In the genomic region with DNA sequence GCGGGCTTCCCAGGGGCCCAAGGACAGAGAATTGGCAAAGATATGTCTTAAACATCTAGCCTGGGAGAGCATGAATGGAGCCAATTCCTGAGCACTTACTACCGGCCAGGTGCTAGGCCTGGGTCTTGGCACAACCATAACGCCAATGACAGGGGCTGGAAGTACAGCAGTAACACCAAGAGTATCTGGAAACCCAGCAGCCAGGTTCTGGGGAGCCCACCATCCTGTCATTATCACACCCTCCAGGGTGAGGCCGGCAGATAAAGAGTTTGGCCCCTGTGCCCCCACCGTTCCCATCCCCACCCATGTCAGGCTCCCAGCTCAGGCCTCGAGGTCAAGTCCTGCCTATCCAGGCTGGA, we compare ENCODE assay signal across 12 cellular contexts. TPM values are rescaled to one million over a fixed set of nuclear protein-coding genes. Genes with fewer than 3 reads are reported as not detected.
DNase-seq lines count a peak whose midpoint lies in the region; ATAC-seq and TF ChIP-seq lines count a peak whose summit lies in the region.
"Had no signal": no experiment of that assay in that cellular context is flagged by ENCODE, and none has a peak within 500 bp of the region (broad histone marks: within the 10 kb centered on the region; RNA-seq: fewer than 3 reads in every experiment).

No MANE protein-coding gene starts in this region.

- TF ChIP-seq CTCF in endothelial cell (IDR thresholded peaks at IDR 0.05; ENCODE audit: unreplicated experiment), result no peak

- peaks cover 42% of the 10 kb centered on the region for H3K36me3 Mint-ChIP-seq in activated CD4-positive, alpha-beta T cell treated with anti-CD3 and anti-CD28 coated beads for 36 hours (ENCODE audit: low read depth)
- peaks cover 9% of the 10 kb centered on the region for H3K36me3 Mint-ChIP-seq in endothelial cell (ENCODE audit: low read depth, unreplicated experiment)
- H3K36me3 Mint-ChIP-seq in stimulated activated effector memory CD8-positive, alpha-beta T cell treated with anti-CD3 and anti-CD28 coated beads, Interleukin-12 subunit alpha, Interleukin-12 subunit beta, amount 100 ng/mL, for 72 hours, result peaks cover 82% of the 10 kb centered on the region

- no peaks in the 10 kb centered on the region for H3K9me3 Mint-ChIP-seq in activated CD4-positive, alpha-beta T cell treated with anti-CD3 and anti-CD28 coated beads for 36 hours (ENCODE audit: low read depth)
- H3K9me3 Mint-ChIP-seq in endothelial cell (ENCODE audit: unreplicated experiment), result no peaks in the 10 kb centered on the region
- no peaks in the 10 kb centered on the region for H3K9me3 Mint-ChIP-seq in stimulated activated effector memory CD8-positive, alpha-beta T cell treated with anti-CD3 and anti-CD28 coated beads, Interleukin-12 subunit alpha, Interleukin-12 subunit beta, amount 100 ng/mL, for 72 hours

- peak overlapping the region; percentile 94 for H3K4me3 Mint-ChIP-seq in activated CD4-positive, alpha-beta T cell treated with anti-CD3 and anti-CD28 coated beads for 36 hours
- H3K4me3 Mint-ChIP-seq in endothelial cell (ENCODE audit: unreplicated experiment), result no peak overlapping the region
- peak overlapping the region; percentile 99 for H3K4me3 Mint-ChIP-seq in stimulated activated effector memory CD8-positive, alpha-beta T cell treated with anti-CD3 and anti-CD28 coated beads, Interleukin-12 subunit alpha, Interleukin-12 subunit beta, amount 100 ng/mL, for 72 hours

- peak; percentile 43 for DNase-seq in activated CD4-positive, alpha-beta T cell treated with anti-CD3 and anti-CD28 coated beads for 36 hours
- DNase-seq in activated CD4-positive, alpha-beta T cell treated with anti-CD3 and anti-CD28 coated beads, Interleukin-2, amount 50 U/mL, for 4 hours, result no peak
- peak; percentile 23 for DNase-seq in OCI-M1 (lab: John Stamatoyannopoulos, UW)
- DNase-seq in endothelial cell (ENCODE audit: low spot score), result no peak
- no peak for DNase-seq in stimulated activated effector memory CD8-positive, alpha-beta T cell treated with anti-CD3 and anti-CD28 coated beads, Interleukin-12 subunit alpha, Interleukin-12 subunit beta, amount 100 ng/mL, for 72 hours (ENCODE audit: low spot score in 2 of 2)
- DNase-seq in GDM1 (lab: John Stamatoyannopoulos, UW), result no peak
- DNase-seq in glomerular visceral epithelial cell (ENCODE audit: extremely low spot score), result no peak
- no peak for DNase-seq in NCI-H1436 (lab: John Stamatoyannopoulos, UW)
- DNase-seq: NCI-H2029 treated with DMSO at 0.1 percent for 48 hours had no signal

- POLR2A ChIA-PET in activated CD4-positive, alpha-beta T cell treated with anti-CD3 and anti-CD28 coated beads for 36 hours (lab: Charles Lee), result no interaction called here

- H3K27me3 Mint-ChIP-seq in activated CD4-positive, alpha-beta T cell treated with anti-CD3 and anti-CD28 coated beads for 36 hours, result no peaks in the 10 kb centered on the region
- H3K27me3 Mint-ChIP-seq in endothelial cell (ENCODE audit: unreplicated experiment), result peaks cover 6% of the 10 kb centered on the region

- intact Hi-C loops in activated CD4-positive, alpha-beta T cell treated with anti-CD3 and anti-CD28 coated beads for 36 hours (cut with DNase I, micrococcal nuclease), result loop anchor here (1.0 to 5.0 kb wide), 5 partner anchors 9 to 230 kb away; partner anchors contain the start of genes SOCS3 (in 1 of the 2) and SYNGR2 (in 1 of the 2)

- CTCF ChIA-PET in activated CD4-positive, alpha-beta T cell treated with anti-CD3 and anti-CD28 coated beads for 36 hours (lab: Charles Lee), result interaction anchor here (1.1 to 2.5 kb wide), 3 partner anchors 9 to 45 kb away, joined by 3 to 13 read pairs (median 6); no protein-coding TSS in a partner anchor

- peaks cover 53% of the 10 kb centered on the region for H3K4me1 Mint-ChIP-seq in activated CD4-positive, alpha-beta T cell treated with anti-CD3 and anti-CD28 coated beads for 36 hours
- H3K4me1 Mint-ChIP-seq in endothelial cell (ENCODE audit: unreplicated experiment), result peaks cover 39% of the 10 kb centered on the region
- H3K4me1 Mint-ChIP-seq in stimulated activated effector memory CD8-positive, alpha-beta T cell treated with anti-CD3 and anti-CD28 coated beads, Interleukin-12 subunit alpha, Interleukin-12 subunit beta, amount 100 ng/mL, for 72 hours, result peaks cover 71% of the 10 kb centered on the region

- ATAC-seq in activated CD4-positive, alpha-beta T cell treated with anti-CD3 and anti-CD28 coated beads for 36 hours, result no peak
- ATAC-seq in stimulated activated effector memory CD8-positive, alpha-beta T cell treated with anti-CD3 and anti-CD28 coated beads, Interleukin-12 subunit alpha, Interleukin-12 subunit beta, amount 100 ng/mL, for 72 hours, result no peak
- ATAC-seq: A549 had no signal

- peak overlapping the region; percentile 96 for H3K27ac Mint-ChIP-seq in activated CD4-positive, alpha-beta T cell treated with anti-CD3 and anti-CD28 coated beads for 36 hours
- H3K27ac Mint-ChIP-seq in endothelial cell (ENCODE audit: unreplicated experiment), result peak overlapping the region; percentile 48
- peak overlapping the region; percentile 97 for H3K27ac Mint-ChIP-seq in stimulated activated effector memory CD8-positive, alpha-beta T cell treated with anti-CD3 and anti-CD28 coated beads, Interleukin-12 subunit alpha, Interleukin-12 subunit beta, amount 100 ng/mL, for 72 hours

RNA-seq across cellular contexts. Expression of gene TMC8, which starts 0.5 kb away (rescaled TPM):
- 100 to 1,000 TPM; 123 to 139 TPM for total RNA-seq in activated CD4-positive, alpha-beta T cell treated with anti-CD3 and anti-CD28 coated beads for 36 hours
- 55.8 TPM for total RNA-seq in endothelial cell (ENCODE audit: unreplicated experiment)
- total RNA-seq: fibroblast of villous mesenchyme had no signal

RNA-seq across cellular contexts. Expression of gene TMC6, which starts 1.5 kb away (rescaled TPM):
- total RNA-seq in activated CD4-positive, alpha-beta T cell treated with anti-CD3 and anti-CD28 coated beads for 36 hours, result 100 to 1,000 TPM; 138 to 145 TPM
- total RNA-seq in endothelial cell (ENCODE audit: unreplicated experiment), result 292 TPM

RNA-seq across cellular contexts. Expression of gene C17orf99, which starts 16.1 kb away (rescaled TPM):
- total RNA-seq in activated CD4-positive, alpha-beta T cell treated with anti-CD3 and anti-CD28 coated beads for 36 hours, result not detected
- not detected for total RNA-seq in endothelial cell (ENCODE audit: unreplicated experiment)
- total RNA-seq: fibroblast of villous mesenchyme; T-helper 1 cell treated with Interleukin-12 subunit alpha and Interleukin-12 subunit beta and Interleukin-4 antibody, amounts not matched to agents 30 ng/mL and 1 ng/mL, for 36 hours had no signal

RNA-seq across cellular contexts. Expression of gene SYNGR2, which starts 38.3 kb away (rescaled TPM):
- total RNA-seq in activated CD4-positive, alpha-beta T cell treated with anti-CD3 and anti-CD28 coated beads for 36 hours, result 10 to 100 TPM; 79.1 to 89.2 TPM
- total RNA-seq in endothelial cell (ENCODE audit: unreplicated experiment), result 72.6 TPM

RNA-seq across cellular contexts. Expression of gene TK1, which starts 56.8 kb away (rescaled TPM):
- total RNA-seq in activated CD4-positive, alpha-beta T cell treated with anti-CD3 and anti-CD28 coated beads for 36 hours, result 100 to 1,000 TPM; 157 to 195 TPM
- 23.8 TPM for total RNA-seq in endothelial cell (ENCODE audit: unreplicated experiment)

Comparison
In these comparisons a context has a peak if more than half of its experiments do, and no peak if none do; other contexts are left out.
1. DNase-seq: peak in activated CD4-positive, alpha-beta T cell treated with anti-CD3 and anti-CD28 coated beads for 36 hours (single experiment) and OCI-M1 (single experiment); none in activated CD4-positive, alpha-beta T cell treated with anti-CD3 and anti-CD28 coated beads, Interleukin-2, amount 50 U/mL, for 4 hours (0 of 2), endothelial cell (single experiment), stimulated activated effector memory CD8-positive, alpha-beta T cell treated with anti-CD3 and anti-CD28 coated beads, Interleukin-12 subunit alpha, Interleukin-12 subunit beta, amount 100 ng/mL, for 72 hours (0 of 2), GDM1 (single experiment), glomerular visceral epithelial cell (single experiment) and NCI-H1436 (single experiment).
2. Peak in every context shown above with its lines, with median percentiles within 50 percentile points of each other: H3K27ac Mint-ChIP-seq.